Comparison of ENCODE assay signal across 8 cellular contexts in the genomic region with DNA sequence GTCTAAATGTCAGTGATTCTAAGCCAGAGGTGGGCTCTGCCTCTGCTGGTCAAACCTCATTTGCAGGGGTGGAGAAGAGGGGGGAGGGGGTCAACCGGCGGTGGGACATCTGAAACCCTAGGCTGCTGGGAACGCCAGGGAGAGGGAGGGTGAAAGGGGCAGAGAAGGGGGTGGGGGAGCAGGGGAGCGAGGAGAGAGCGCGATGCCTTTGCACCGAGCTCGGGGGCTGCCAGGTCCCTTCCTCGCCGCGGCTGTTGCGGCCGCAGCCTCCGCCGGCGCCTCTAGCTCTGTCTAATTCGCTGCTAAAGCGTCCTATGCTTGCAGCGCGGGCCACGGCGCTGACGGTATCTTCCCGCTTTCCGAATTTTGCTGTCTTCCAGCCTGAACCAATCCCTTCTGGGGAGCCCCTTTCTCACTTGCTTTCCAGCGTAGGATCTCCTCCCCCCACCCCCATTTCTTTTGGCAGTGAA. TPM values are rescaled to one million over a fixed set of nuclear protein-coding genes. Genes with fewer than 3 reads are reported as not detected.
DNase-seq lines count a peak whose midpoint lies in the region; FAIRE-seq and TF ChIP-seq lines count a peak whose summit lies in the region.

A gene (minus strand): TSS at position 11 of the 470 bp plus-strand sequence. CDS start 738 bp downstream, outside the sequence.

- H3K4me1 ChIP-seq in SJSA1 (replicated peaks) = peaks cover 6% of the 10 kb centered on the region; the same call in 1 of the 2 replicates
- H3K4me1 ChIP-seq in left ventricle myocardium inferior = peaks cover 24% of the 10 kb centered on the region

- POLR2A ChIA-PET in GM10248 (lab: Yijun Ruan, JAX) = no interaction called here

- H3K36me3 ChIP-seq in SJSA1 (no peaks in the 10 kb centered on the region), left ventricle myocardium inferior (no peaks in the 10 kb centered on the region)

- peaks cover 46% of the 10 kb centered on the region for H3K27me3 Mint-ChIP-seq in progenitor cell of endocrine pancreas

- TF ChIP-seq CTCF in left ventricle myocardium inferior (IDR thresholded peaks at IDR 0.05; ENCODE audit: borderline replicate concordance) = no peak
- TF ChIP-seq CTCF in progenitor cell of endocrine pancreas (IDR thresholded peaks at IDR 0.05; ENCODE audit: unreplicated experiment) = no peak
- no peak for TF ChIP-seq CTCF in GM10248 (IDR thresholded peaks at IDR 0.05; ENCODE audit: control extremely low read depth, extremely low read depth, low read depth, missing control alignments)
- no peak for TF ChIP-seq CTCF in GM10266 (IDR thresholded peaks at IDR 0.05; ENCODE audit: control insufficient read depth, insufficient read depth, low read depth, missing control alignments)

- H3K4me3 Mint-ChIP-seq in progenitor cell of endocrine pancreas (ENCODE audit: low read depth) = peak within 1 kb of the TSS; percentile 91

- H3K27ac ChIP-seq in SJSA1 (no peak within 1 kb of the TSS), left ventricle myocardium inferior (replicated peaks) (peak within 1 kb of the TSS; percentile 26)

- H3K27me3 ChIP-seq in SJSA1 (replicated peaks) (peaks cover 56% of the 10 kb centered on the region), left ventricle myocardium inferior (ENCODE audit: low read depth) (peaks cover 59% of the 10 kb centered on the region)

- no peak for FAIRE-seq in HTR-8/SVneo (lab: Jason Lieb, UNC)

- H3K9me3 ChIP-seq in SJSA1 (replicated peaks) (no peaks in the 10 kb centered on the region), left ventricle myocardium inferior (replicated peaks) (no peaks in the 10 kb centered on the region)

- CTCF ChIA-PET in GM10248 (lab: Yijun Ruan, JAX) = no interaction called here

- no peaks in the 10 kb centered on the region for H3K36me3 Mint-ChIP-seq in progenitor cell of endocrine pancreas (ENCODE audit: insufficient read depth)

- H3K9me3 Mint-ChIP-seq in progenitor cell of endocrine pancreas (ENCODE audit: low read depth) = no peaks in the 10 kb centered on the region

- peak within 1 kb of the TSS; percentile 75 for H3K27ac Mint-ChIP-seq in progenitor cell of endocrine pancreas

- H3K4me3 ChIP-seq in SJSA1 (peak within 1 kb of the TSS; percentile 3; the same call in 1 of the 2 replicates), left ventricle myocardium inferior (peak within 1 kb of the TSS; percentile 64)

- H3K4me1 Mint-ChIP-seq in progenitor cell of endocrine pancreas (ENCODE audit: low read depth) = peaks cover 33% of the 10 kb centered on the region

- intact Hi-C loops in left ventricle myocardium inferior (cut with micrococcal nuclease) = no loop called here

- DNase-seq in GM03348 (ENCODE audit: low spot score) (peak; percentile 32), SJSA1 (ENCODE audit: low read depth in 1 of 2, low spot score in 2 of 2) (no peak), left ventricle myocardium inferior (peak; percentile 29), progenitor cell of endocrine pancreas (ENCODE audit: low spot score, unreplicated experiment) (peak; percentile 32), GM10248 (ENCODE audit: extremely low spot score) (no peak), H4 (ENCODE audit: low spot score) (no peak), HTR-8/SVneo (ENCODE audit: insufficient read length, low spot score) (no peak), GM10266 (ENCODE audit: extremely low spot score) (no peak)

RNA-seq across cellular contexts. Expression of the gene that starts here (rescaled TPM):
- not detected in 2 replicates for total RNA-seq in SJSA1 (2014; rRNA removed; shearing (Covaris generic))
- total RNA-seq in left ventricle myocardium inferior = 0.47 TPM
- 2.4 and 2.7 TPM in 2 replicates for total RNA-seq in progenitor cell of endocrine pancreas
- not detected in 2 replicates for total RNA-seq in H4 (2014; rRNA removed; shearing (Covaris generic))

Comparison
In these comparisons a context has a peak if more than half of its experiments do, and no peak if none do; other contexts are left out.
1. Peak in DNase-seq, H3K4me3 ChIP-seq and H3K27ac ChIP-seq in left ventricle myocardium inferior; RNA of the gene not detected or under 1 TPM.
2. DNase-seq: peak in GM03348 (single experiment) and progenitor cell of endocrine pancreas (single experiment); none in SJSA1 (0 of 2), GM10248 (single experiment), H4 (single experiment), HTR-8/SVneo (single experiment) and GM10266 (single experiment).